Comparison of ENCODE assay signal across 21 cellular contexts in genomic region chr10:127904931-127905622, GRCh38. TPM values are rescaled to one million over a fixed set of nuclear protein-coding genes. Genes with fewer than 3 reads are reported as not detected.
DNase-seq lines count a peak whose midpoint lies in the region; ATAC-seq and TF ChIP-seq lines count a peak whose summit lies in the region.
"Had no signal": no experiment of that assay in that cellular context is flagged by ENCODE, and none has a peak within 500 bp of the region (broad histone marks: within the 10 kb centered on the region; RNA-seq: fewer than 3 reads in every experiment).

No MANE protein-coding gene starts in this region.

- H3K27ac Mint-ChIP-seq in activated naive CD4-positive, alpha-beta T cell treated with anti-CD3 and anti-CD28 coated beads, Interleukin-2, amount 50 U/mL, for 72 hours = peak overlapping the region; percentile 13 to 18
- peak overlapping the region; percentile 23 for H3K27ac Mint-ChIP-seq in activated T-helper 17 cell treated with anti-CD3 and anti-CD28 coated beads, Interleukin-2, amount 50 U/mL, for 72 hours
- peak overlapping the region; percentile 38 for H3K27ac Mint-ChIP-seq in stimulated activated effector memory CD8-positive, alpha-beta T cell treated with anti-CD3 and anti-CD28 coated beads, Interleukin-12 subunit alpha, Interleukin-12 subunit beta, amount 100 ng/mL, for 72 hours
- no peak overlapping the region for H3K27ac Mint-ChIP-seq in GM23338
- H3K27ac Mint-ChIP-seq: activated CD8-positive, alpha-beta T cell treated with anti-CD3 and anti-CD28 coated beads, Interleukin-2, amount 10 ng/mL, durations not matched to agents 7 days and 5 days; activated T-cell treated with anti-CD3 and anti-CD28 coated beads, Interleukin-2, amount 50 U/mL, for 72 hours; progenitor cell of endocrine pancreas had no signal

- no peaks in the 10 kb centered on the region for H3K79me2 ChIP-seq in GM23338 (replicated peaks; ENCODE audit: insufficient read depth)

- no peak overlapping the region for H3K4me3 ChIP-seq in GM23338
- H3K4me3 ChIP-seq: A549, adrenal gland, spleen, transverse colon had no signal

- no peaks in the 10 kb centered on the region for H3F3A ChIP-seq in GM23338 (replicated peaks; ENCODE audit: low read depth)

- no peaks in the 10 kb centered on the region for H4K20me1 ChIP-seq in GM23338 (replicated peaks; ENCODE audit: insufficient read depth)

- DNase-seq in activated naive CD4-positive, alpha-beta T cell treated with anti-CD3 and anti-CD28 coated beads, Interleukin-2, amount 50 U/mL, for 72 hours (ENCODE audit: low spot score in 2 of 2) = no peak
- no peak for DNase-seq in activated naive CD4-positive, alpha-beta T cell treated with anti-CD3 and anti-CD28 coated beads, Interleukin-2, amount 50 U/mL, for 16 hours
- DNase-seq in islet precursor cell (peak; percentile 87), HEK293T (ENCODE audit: extremely low spot score) (no peak), GM23338 (ENCODE audit: low spot score) (no peak)
- peak in 1 of 2 donors; percentile 39 for DNase-seq in stimulated activated effector memory CD8-positive, alpha-beta T cell treated with anti-CD3 and anti-CD28 coated beads, Interleukin-12 subunit alpha, Interleukin-12 subunit beta, amount 100 ng/mL, for 72 hours (ENCODE audit: low spot score in 2 of 2)
- DNase-seq: activated CD8-positive, alpha-beta T cell treated with anti-CD3 and anti-CD28 coated beads, Interleukin-2, amount 10 ng/mL, durations not matched to agents 7 days and 5 days; activated T-cell treated with anti-CD3 and anti-CD28 coated beads, Interleukin-2, amount 50 U/mL, for 72 hours; CD8-positive, alpha-beta memory T cell; central memory CD4-positive, alpha-beta T cell; NCI-H1417 treated with DMSO at 0.1 percent for 48 hours; spleen; transverse colon had no signal

- H3K4me2 ChIP-seq in GM23338 = no peak overlapping the region
- H3K4me2 ChIP-seq: A549 had no signal

- CTCF ChIA-PET in HEK293T (lab: Yijun Ruan, JAX) = interaction anchor here (0.9 to 2.8 kb wide), 4 partner anchors 104 to 164 kb away, joined by 3 to 16 read pairs (median 4); no protein-coding TSS in a partner anchor

- H3K9me2 ChIP-seq in GM23338 (ENCODE audit: insufficient read depth) = no peaks in the 10 kb centered on the region

- TF ChIP-seq CTCF in GM23338 (conservative IDR thresholded peaks at IDR 0.05; ENCODE audit: low read depth in 2 of 2) = no peak

- H3K27me3 Mint-ChIP-seq in activated T-helper 17 cell treated with anti-CD3 and anti-CD28 coated beads, Interleukin-2, amount 50 U/mL, for 72 hours = peaks cover 25% of the 10 kb centered on the region
- H3K27me3 Mint-ChIP-seq in GM23338 (ENCODE audit: insufficient read depth, low read depth, poor library complexity) = peaks cover 15% of the 10 kb centered on the region

- no peaks in the 10 kb centered on the region for H3K36me3 ChIP-seq in GM23338 (ENCODE audit: insufficient read depth)
- H3K36me3 ChIP-seq: adrenal gland, spleen, transverse colon had no signal

- H3K9me3 Mint-ChIP-seq in activated naive CD4-positive, alpha-beta T cell treated with anti-CD3 and anti-CD28 coated beads, Interleukin-2, amount 50 U/mL, for 72 hours = no peaks in the 10 kb centered on the region
- H3K9me3 Mint-ChIP-seq in activated T-helper 17 cell treated with anti-CD3 and anti-CD28 coated beads, Interleukin-2, amount 50 U/mL, for 72 hours = no peaks in the 10 kb centered on the region
- H3K9me3 Mint-ChIP-seq in stimulated activated effector memory CD8-positive, alpha-beta T cell treated with anti-CD3 and anti-CD28 coated beads, Interleukin-12 subunit alpha, Interleukin-12 subunit beta, amount 100 ng/mL, for 72 hours = no peaks in the 10 kb centered on the region
- no peaks in the 10 kb centered on the region; the same call in 2 of the 3 replicates for H3K9me3 Mint-ChIP-seq in GM23338
- H3K9me3 Mint-ChIP-seq: activated T-cell treated with anti-CD3 and anti-CD28 coated beads, Interleukin-2, amount 50 U/mL, for 72 hours; CD8-positive, alpha-beta memory T cell had no signal

- peak overlapping the region; percentile 19 for H3K4me3 Mint-ChIP-seq in activated T-helper 17 cell treated with anti-CD3 and anti-CD28 coated beads, Interleukin-2, amount 50 U/mL, for 72 hours
- H3K4me3 Mint-ChIP-seq in stimulated activated effector memory CD8-positive, alpha-beta T cell treated with anti-CD3 and anti-CD28 coated beads, Interleukin-12 subunit alpha, Interleukin-12 subunit beta, amount 100 ng/mL, for 72 hours = peak overlapping the region; percentile 21
- no peak overlapping the region for H3K4me3 Mint-ChIP-seq in GM23338
- H3K4me3 Mint-ChIP-seq: activated CD8-positive, alpha-beta T cell treated with anti-CD3 and anti-CD28 coated beads, Interleukin-2, amount 10 ng/mL, durations not matched to agents 7 days and 5 days had no signal

- POLR2A ChIA-PET in HEK293T (lab: Yijun Ruan, JAX) = no interaction called here

- no peak overlapping the region for H2AFZ ChIP-seq in GM23338

- H3K4me1 ChIP-seq in GM23338 (ENCODE audit: insufficient read depth) = no peaks in the 10 kb centered on the region

- H3K4me1 Mint-ChIP-seq in activated T-helper 17 cell treated with anti-CD3 and anti-CD28 coated beads, Interleukin-2, amount 50 U/mL, for 72 hours = no peaks in the 10 kb centered on the region
- peaks cover 6% of the 10 kb centered on the region for H3K4me1 Mint-ChIP-seq in stimulated activated effector memory CD8-positive, alpha-beta T cell treated with anti-CD3 and anti-CD28 coated beads, Interleukin-12 subunit alpha, Interleukin-12 subunit beta, amount 100 ng/mL, for 72 hours
- H3K4me1 Mint-ChIP-seq in GM23338 = peaks cover 2% of the 10 kb centered on the region; the same call in 2 of the 3 replicates
- H3K4me1 Mint-ChIP-seq: CD8-positive, alpha-beta memory T cell had no signal

- no peaks in the 10 kb centered on the region for H3K36me3 Mint-ChIP-seq in activated naive CD4-positive, alpha-beta T cell treated with anti-CD3 and anti-CD28 coated beads, Interleukin-2, amount 50 U/mL, for 72 hours
- H3K36me3 Mint-ChIP-seq in activated T-helper 17 cell treated with anti-CD3 and anti-CD28 coated beads, Interleukin-2, amount 50 U/mL, for 72 hours (ENCODE audit: low read depth) = no peaks in the 10 kb centered on the region
- no peaks in the 10 kb centered on the region for H3K36me3 Mint-ChIP-seq in stimulated activated effector memory CD8-positive, alpha-beta T cell treated with anti-CD3 and anti-CD28 coated beads, Interleukin-12 subunit alpha, Interleukin-12 subunit beta, amount 100 ng/mL, for 72 hours
- H3K36me3 Mint-ChIP-seq in GM23338 (ENCODE audit: low read depth) = no peaks in the 10 kb centered on the region
- H3K36me3 Mint-ChIP-seq: CD8-positive, alpha-beta memory T cell had no signal

- peaks cover 9% of the 10 kb centered on the region for H3K27me3 ChIP-seq in GM23338 (ENCODE audit: insufficient read depth)
- H3K27me3 ChIP-seq: adrenal gland, transverse colon had no signal

- no peak for ATAC-seq in activated naive CD4-positive, alpha-beta T cell treated with anti-CD3 and anti-CD28 coated beads, Interleukin-2, amount 50 U/mL, for 72 hours
- ATAC-seq in activated T-helper 17 cell treated with anti-CD3 and anti-CD28 coated beads, Interleukin-2, amount 50 U/mL, for 72 hours (replicated peaks) = no peak
- ATAC-seq in stimulated activated effector memory CD8-positive, alpha-beta T cell treated with anti-CD3 and anti-CD28 coated beads, Interleukin-12 subunit alpha, Interleukin-12 subunit beta, amount 100 ng/mL, for 72 hours = no peak
- no peak for ATAC-seq in GM23338
- no peak for ATAC-seq in activated CD4-positive, CD25-positive, alpha-beta regulatory T cell treated with anti-CD3 and anti-CD28 coated beads, Interleukin-2, amount 50 U/mL, for 24 hours
- ATAC-seq: A549; activated CD8-positive, alpha-beta T cell treated with anti-CD3 and anti-CD28 coated beads, Interleukin-2, amount 10 ng/mL, durations not matched to agents 7 days and 5 days; activated T-cell treated with anti-CD3 and anti-CD28 coated beads, Interleukin-2, amount 50 U/mL, for 72 hours had no signal

- no peak overlapping the region for H3K27ac ChIP-seq in GM23338 (ENCODE audit: low read depth)
- H3K27ac ChIP-seq: A549, adrenal gland, spleen, VCaP had no signal

TF ChIP-seq in HEK293T, 16 proteins besides CTCF, POLR2A, EP300 and RAD21 (continues in another document):
- TF ChIP-seq SUZ12 (IDR thresholded peaks at IDR 0.05) = no peak
- no peak for TF ChIP-seq FOXM1 (IDR thresholded peaks at IDR 0.05; ENCODE audit: borderline replicate concordance)
- no peak for TF ChIP-seq HDGF (IDR thresholded peaks at IDR 0.05; ENCODE audit: borderline replicate concordance)
- TF ChIP-seq TARDBP (IDR thresholded peaks at IDR 0.05) = no peak
- no peak for TF ChIP-seq LEF1 (IDR thresholded peaks at IDR 0.05; ENCODE audit: borderline replicate concordance)

TF ChIP-seq in GM23338, 12 proteins besides CTCF, POLR2A, EP300 and RAD21 (continues in another document):
- no peak for TF ChIP-seq POLR2AphosphoS5 (IDR thresholded peaks at IDR 0.05; ENCODE audit: low read depth)
- TF ChIP-seq EZH2phosphoT487 (IDR thresholded peaks at IDR 0.05; ENCODE audit: unreplicated experiment) = no peak
- no peak for TF ChIP-seq ETS1 (IDR thresholded peaks at IDR 0.05)

RNA-seq across cellular contexts. Expression of gene PTPRE, which starts 1.8 kb away (rescaled TPM):
- total RNA-seq in activated naive CD4-positive, alpha-beta T cell treated with anti-CD3 and anti-CD28 coated beads, Interleukin-2, amount 50 U/mL, for 72 hours = 10 to 100 TPM; 28.4 to 55.5 TPM
- 10 to 100 TPM; 32.7 to 54.1 TPM for total RNA-seq in activated T-helper 17 cell treated with anti-CD3 and anti-CD28 coated beads, Interleukin-2, amount 50 U/mL, for 72 hours
- total RNA-seq in GM23338 (2014; rRNA removed; shearing (Covaris generic)) = 0.42 and 0.54 TPM in 2 replicates
- 0.34 and 3.0 TPM in 2 replicates for polyA plus RNA-seq in GM23338 (2016; fragmentation: Nextera tagmentation; extraction: Ambion mirVana)

RNA-seq across cellular contexts. Expression of gene CLRN3, which starts 12.3 kb away (rescaled TPM):
- not detected for total RNA-seq in activated naive CD4-positive, alpha-beta T cell treated with anti-CD3 and anti-CD28 coated beads, Interleukin-2, amount 50 U/mL, for 72 hours
- total RNA-seq in activated T-helper 17 cell treated with anti-CD3 and anti-CD28 coated beads, Interleukin-2, amount 50 U/mL, for 72 hours = not detected
- total RNA-seq in GM23338 (2014; rRNA removed; shearing (Covaris generic)) = not detected in 2 replicates
- polyA plus RNA-seq in GM23338 (2016; fragmentation: Nextera tagmentation; extraction: Ambion mirVana) = not detected in 2 replicates
- total RNA-seq: activated CD8-positive, alpha-beta T cell treated with anti-CD3 and anti-CD28 coated beads, Interleukin-2, amount 10 ng/mL, durations not matched to agents 7 days and 5 days; activated T-cell treated with anti-CD3 and anti-CD28 coated beads, Interleukin-2, amount 50 U/mL, for 72 hours; CD8-positive, alpha-beta memory T cell; fibroblast of villous mesenchyme; RPMI7951 had no signal
- polyA plus RNA-seq: adrenal gland; CD8-positive, alpha-beta memory T cell had no signal

Comparison
In these comparisons a context has a peak if more than half of its experiments do, and no peak if none do; other contexts are left out.
1. RNA of gene PTPRE, which starts 1.8 kb away (total RNA-seq): 28.4 to 55.5 TPM in activated naive CD4-positive, alpha-beta T cell treated with anti-CD3 and anti-CD28 coated beads, Interleukin-2, amount 50 U/mL, for 72 hours and 32.7 to 54.1 TPM in activated T-helper 17 cell treated with anti-CD3 and anti-CD28 coated beads, Interleukin-2, amount 50 U/mL, for 72 hours; 0.42 to 0.54 TPM in GM23338; every median in the first group is over 10 times any median in the second.